Comparison of ENCODE assay signal across 9 cellular contexts in genomic region chr5:76083555-76084495, GRCh38. TPM values are rescaled to one million over a fixed set of nuclear protein-coding genes. Genes with fewer than 3 reads are reported as not detected.
DNase-seq lines count a peak whose midpoint lies in the region; ATAC-seq, FAIRE-seq and TF ChIP-seq lines count a peak whose summit lies in the region.
"Had no signal": no experiment of that assay in that cellular context is flagged by ENCODE, and none has a peak within 500 bp of the region (broad histone marks: within the 10 kb centered on the region; RNA-seq: fewer than 3 reads in every experiment).

No MANE protein-coding gene starts in this region.

- no peaks in the 10 kb centered on the region for H4K20me1 ChIP-seq in osteoblast (ENCODE audit: insufficient read depth, low read length)

- H3K27ac ChIP-seq in coronary artery (no peak overlapping the region), pancreas (no peak overlapping the region), osteoblast (ENCODE audit: low read depth, low read length) (no peak overlapping the region)

- H3K4me3 ChIP-seq in coronary artery (peak overlapping the region; percentile 63), pancreas (peak overlapping the region in 2 of 4 donors; percentile 23 to 38), osteoblast (ENCODE audit: insufficient read depth, low read length) (no peak overlapping the region)

- POLR2A ChIA-PET in GM10248 (lab: Yijun Ruan, JAX) = no interaction called here

- peak in 3 of 4 donors; percentile 19 to 33 (median 25) for ATAC-seq in pancreas
- no peak for ATAC-seq in GM21786 (IDR thresholded peaks at IDR 0.05; ENCODE audit: unreplicated experiment)
- no peak for ATAC-seq in HG03439 (IDR thresholded peaks at IDR 0.05; ENCODE audit: unreplicated experiment)

- H3K27me3 ChIP-seq in pancreas (peaks cover 0 to 49% (median 7%) of the 10 kb centered on the region in 4 donors), osteoblast (ENCODE audit: insufficient read depth, low read length) (peaks cover 39% of the 10 kb centered on the region)

- CTCF ChIA-PET in GM10248 (lab: Yijun Ruan, JAX) = no interaction called here

- H3K79me2 ChIP-seq in osteoblast (ENCODE audit: insufficient read depth, low read length) = no peaks in the 10 kb centered on the region

- 2% methylated on average over 50 of the region's 50 CpGs for WGBS in pancreas, 2 donors

- no peak for FAIRE-seq in pancreas (lab: Jason Lieb, UNC)

- H2AFZ ChIP-seq in osteoblast (ENCODE audit: low read length) = no peak overlapping the region

- H3K4me2 ChIP-seq in osteoblast (ENCODE audit: insufficient read depth, low read length) = no peak overlapping the region

- intact Hi-C loops in pancreas (cut with DNase I) = no loop called here

- DNase-seq in GM10248 (ENCODE audit: extremely low spot score) (peak; percentile 35), NCI-H345 treated with DMSO at 0.1 percent for 48 hours (lab: John Stamatoyannopoulos, UW; ENCODE audit: unreplicated experiment) (peak; percentile 26), coronary artery (ENCODE audit: low spot score) (no peak), pancreas (peak in 1 of 6 donors; percentile 32), osteoblast (ENCODE audit: insufficient read length, low spot score, missing footprints) (no peak), H4 (ENCODE audit: low spot score) (no peak)
- DNase-seq: midbrain had no signal

- H3K36me3 ChIP-seq in pancreas (no peaks in the 10 kb centered on the region), osteoblast (ENCODE audit: insufficient read depth, low read length) (no peaks in the 10 kb centered on the region)

- no peak for TF ChIP-seq CTCF in GM10248 (IDR thresholded peaks at IDR 0.05; ENCODE audit: control extremely low read depth, extremely low read depth, low read depth, missing control alignments)
- no peak for TF ChIP-seq CTCF in coronary artery (IDR thresholded peaks at IDR 0.05)
- TF ChIP-seq CTCF in pancreas (IDR thresholded peaks at IDR 0.05) = no peak
- TF ChIP-seq CTCF in osteoblast (IDR thresholded peaks at IDR 0.05; ENCODE audit: extremely low read depth, low read depth, low read length) = no peak

- H3K9me3 ChIP-seq in pancreas = no peaks in the 10 kb centered on the region
- H3K9me3 ChIP-seq in osteoblast (ENCODE audit: low read depth, low read length) = no peaks in the 10 kb centered on the region

- peaks cover 0 to 12% (median 7%) of the 10 kb centered on the region in 3 donors for H3K4me1 ChIP-seq in pancreas
- no peaks in the 10 kb centered on the region for H3K4me1 ChIP-seq in osteoblast (ENCODE audit: insufficient read depth, low read length)

RNA-seq across cellular contexts. Expression of gene SV2C, which starts 0.6 kb away (rescaled TPM):
- total RNA-seq in pancreas (under 1 TPM; 0.05 to 0.18 (median 0.07) TPM), osteoblast (not detected in 2 replicates)
- polyA plus RNA-seq in pancreas = under 1 TPM in 1 of 2 donors, not detected in 1; 0.14 TPM
- total RNA-seq in H4 (2014; rRNA removed; shearing (Covaris generic)) = 0.04 TPM in 1 of 2 replicates, not detected in the other

Comparison
In these comparisons a context has a peak if more than half of its experiments do, and no peak if none do; other contexts are left out.
1. DNase-seq: peak in GM10248 (single experiment) and NCI-H345 treated with DMSO at 0.1 percent for 48 hours (single experiment); none in coronary artery (single experiment), osteoblast (single experiment) and H4 (single experiment).
2. ATAC-seq: peak in pancreas (3 of 4); none in GM21786 (single experiment) and HG03439 (single experiment).